In genomic region chr4:94451669-94452475, GRCh38 we compare ENCODE assay signal across 8 cellular contexts. TPM values are rescaled to one million over a fixed set of nuclear protein-coding genes. Genes with fewer than 3 reads are reported as not detected.
DNase-seq lines count a peak whose midpoint lies in the region; ATAC-seq and TF ChIP-seq lines count a peak whose summit lies in the region.

Gene PDLIM5 (plus strand): TSS chr4:94451942. CDS start chr4:94455289, 3,347 bp downstream.

- no peaks in the 10 kb centered on the region for H3K27me3 ChIP-seq in colonic mucosa

- ATAC-seq in GM19035 (IDR thresholded peaks at IDR 0.05; ENCODE audit: unreplicated experiment) (peak; percentile 91), HG03342 (IDR thresholded peaks at IDR 0.05; ENCODE audit: unreplicated experiment) (peak; percentile 91)

- intact Hi-C loops in colonic mucosa (cut with DNase I): loop anchor here (10.0 kb wide), 1 partner anchor 73 kb away; no protein-coding TSS in a partner anchor

- H3K36me3 ChIP-seq in colonic mucosa: no peaks in the 10 kb centered on the region

- peak within 1 kb of the TSS; percentile 95 for H3K4me3 ChIP-seq in colonic mucosa

- TF ChIP-seq CTCF in colonic mucosa (IDR thresholded peaks at IDR 0.05): no peak

- peak within 1 kb of the TSS; percentile 98 to 99 for H3K9ac ChIP-seq in colonic mucosa (ENCODE audit: low read depth in 2 of 2, low read length in 2 of 2)

- no peaks in the 10 kb centered on the region for H3K9me3 ChIP-seq in colonic mucosa

- DNase-seq in Ammon's horn (ENCODE audit: low spot score) (peak; percentile 97), NCI-H510A (lab: John Stamatoyannopoulos, UW) (peak; percentile 78), colonic mucosa (peak; percentile 92), left kidney (ENCODE audit: low read depth, low spot score) (peak; percentile 97)
- DNase-seq in activated CD4-positive, alpha-beta T cell treated with anti-CD3 and anti-CD28 coated beads for 48 hours: peak; percentile 90
- DNase-seq in stimulated activated CD4-positive, alpha-beta T cell treated with anti-CD3 and anti-CD28 coated beads, Interleukin-2, amount 100 ng/mL, for 24 hours: peak; percentile 89

- peak within 1 kb of the TSS; percentile 97 for H3K27ac ChIP-seq in colonic mucosa

- H3K4me1 ChIP-seq in colonic mucosa: peaks cover 5% of the 10 kb centered on the region

RNA-seq across cellular contexts. Expression of gene PDLIM5, which starts in this region (rescaled TPM):
- total RNA-seq in colonic mucosa: 100 to 1,000 TPM; 129 to 168 TPM

Comparison
In these comparisons a context has a peak if more than half of its experiments do, and no peak if none do; other contexts are left out.
1. Peak in every context shown above with its lines: DNase-seq, ATAC-seq, H3K4me3 ChIP-seq and H3K27ac ChIP-seq.